In the genomic region with DNA sequence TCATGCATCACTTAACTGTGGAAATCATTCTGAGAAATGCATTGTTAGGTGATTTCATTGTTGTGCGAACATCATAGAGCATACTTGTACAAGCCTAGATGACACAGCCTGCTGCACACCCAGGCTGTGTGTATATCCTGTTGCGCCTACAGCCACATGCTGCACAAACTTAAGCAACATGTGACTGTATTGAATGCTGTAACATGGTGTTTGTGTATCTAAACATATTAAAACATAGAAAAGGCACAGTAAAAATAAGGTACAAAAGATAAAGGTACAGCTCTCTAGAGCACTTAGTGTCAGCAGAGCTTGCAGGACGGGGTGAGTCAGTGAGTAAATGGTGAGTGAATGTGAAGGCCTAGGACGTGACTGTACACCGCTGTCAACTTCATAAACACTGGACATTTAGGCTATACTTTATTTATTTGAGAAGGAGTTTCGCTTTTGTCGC, we compare ENCODE assay signal across 9 cellular contexts. TPM values are rescaled to one million over a fixed set of nuclear protein-coding genes. Genes with fewer than 3 reads are reported as not detected.
DNase-seq lines count a peak whose midpoint lies in the region; ATAC-seq, FAIRE-seq and TF ChIP-seq lines count a peak whose summit lies in the region.
"Had no signal": no experiment of that assay in that cellular context is flagged by ENCODE, and none has a peak within 500 bp of the region (broad histone marks: within the 10 kb centered on the region; RNA-seq: fewer than 3 reads in every experiment).

No MANE protein-coding gene starts in this region.

- DNase-seq in CD14-positive monocyte (ENCODE audit: low spot score) (no peak), IMR-90 (peak; percentile 92), GM12878 (ENCODE audit: low read depth, low spot score) (no peak), mesothelial cell of epicardium (ENCODE audit: low spot score in 2 of 2, unreplicated experiment in 2 of 2) (no peak), NCI-H2196 treated with DMSO at 0.1 percent for 48 hours (lab: John Stamatoyannopoulos, UW; ENCODE audit: unreplicated experiment) (no peak), DMS53 (lab: John Stamatoyannopoulos, UW) (no peak)

- no peak overlapping the region for H2BK120ac ChIP-seq in IMR-90 (ENCODE audit: low read depth, low read length)

- peaks cover 37% of the 10 kb centered on the region for H3K4me1 Mint-ChIP-seq in CD14-positive monocyte
- H3K4me1 Mint-ChIP-seq in mesothelial cell of epicardium = peaks cover 64% of the 10 kb centered on the region

- no peak overlapping the region; the same call in 1 of the 2 replicates for H3K14ac ChIP-seq in IMR-90 (replicated peaks; ENCODE audit: low read depth, low read length)

- H3K9ac ChIP-seq in IMR-90 (ENCODE audit: low read depth, low read length) = no peak overlapping the region
- H3K9ac ChIP-seq in GM12878 (ENCODE audit: control insufficient read depth, insufficient read depth, low read length) = no peak overlapping the region

- H3K9me1 ChIP-seq in IMR-90 (ENCODE audit: insufficient read depth, low read length) = peaks cover 32% of the 10 kb centered on the region

- H3K9me3 Mint-ChIP-seq in CD14-positive monocyte (no peaks in the 10 kb centered on the region), mesothelial cell of epicardium (no peaks in the 10 kb centered on the region)

- H3K4me1 ChIP-seq in IMR-90 (ENCODE audit: control insufficient read depth, insufficient read depth, low read length) (peaks cover 22% of the 10 kb centered on the region), GM12878 (ENCODE audit: control insufficient read depth, insufficient read depth, low read length) (peaks cover 34% of the 10 kb centered on the region)

- H2AK9ac ChIP-seq in IMR-90 (replicated peaks; ENCODE audit: low read depth, low read length, poor library complexity) = no peak overlapping the region

- SMC1A ChIA-PET in GM12878 (lab: Charles Lee; ENCODE audit: uncharacterized antibody, unreplicated experiment) = interaction anchor here (0.6 to 2.0 kb wide), 6 partner anchors 9 to 32 kb away, joined by 3 to 7 read pairs (median 4); no protein-coding TSS in a partner anchor

- H3K4me3 Mint-ChIP-seq in CD14-positive monocyte (no peak overlapping the region), mesothelial cell of epicardium (no peak overlapping the region)

- H2AFZ ChIP-seq in IMR-90 (replicated peaks; ENCODE audit: low read length, poor library complexity) (no peak overlapping the region), GM12878 (ENCODE audit: control insufficient read depth, low read depth, low read length) (no peak overlapping the region)

- no peak overlapping the region; the same call in 1 of the 2 replicates for H2AK5ac ChIP-seq in IMR-90 (ENCODE audit: low read depth, low read length)

- H3K27ac Mint-ChIP-seq in CD14-positive monocyte (peak overlapping the region in 4 of 7 donors; percentile 20 to 80 (median 54)), mesothelial cell of epicardium (peak overlapping the region; percentile 85)

- in situ Hi-C loops in IMR-90 (cut with MboI; ENCODE audit: low sequenced_read_pairs) (no loop called here), GM12878 (cut with MboI) (no loop called here)

- no peak overlapping the region for H2BK15ac ChIP-seq in IMR-90 (ENCODE audit: low read depth, low read length)

- H3K36me3 ChIP-seq in IMR-90 (ENCODE audit: control insufficient read depth, insufficient read depth, low read length) (no peaks in the 10 kb centered on the region), GM12878 (ENCODE audit: control insufficient read depth in 2 of 2, insufficient read depth in 2 of 2, low read length in 1 of 2) (no peaks in the 10 kb centered on the region)
- H3K36me3 ChIP-seq: tibial nerve had no signal

- no peaks in the 10 kb centered on the region for H3K27me3 Mint-ChIP-seq in CD14-positive monocyte (ENCODE audit: low read depth in 3 of 3)
- no peaks in the 10 kb centered on the region for H3K27me3 Mint-ChIP-seq in mesothelial cell of epicardium (ENCODE audit: low read depth)

- peaks cover 87% of the 10 kb centered on the region for H3K79me2 ChIP-seq in GM12878 (ENCODE audit: control insufficient read depth, insufficient read depth, low read length)

- TF ChIP-seq CTCF in CD14-positive monocyte (IDR thresholded peaks at IDR 0.05) (no peak), IMR-90 (conservative IDR thresholded peaks at IDR 0.05; ENCODE audit: low read depth, low read length) (no peak), GM12878 (IDR thresholded peaks at IDR 0.05 in 2 of 3, conservative IDR thresholded peaks at IDR 0.05 in 1 of 3; ENCODE audit: control insufficient read depth in 2 of 3, extremely low read depth in 1 of 3, insufficient read depth in 1 of 3, low read depth in 3 of 3, low read length in 3 of 3) (no peak), mesothelial cell of epicardium (IDR thresholded peaks at IDR 0.05; ENCODE audit: unreplicated experiment) (no peak)

- H4K20me1 ChIP-seq in IMR-90 (ENCODE audit: insufficient read depth, low read length) = peaks cover 96% of the 10 kb centered on the region
- H4K20me1 ChIP-seq in GM12878 (ENCODE audit: control insufficient read depth, insufficient read depth) = peaks cover 3% of the 10 kb centered on the region; the same call in 1 of the 2 replicates

- peaks cover 0 to 7% of the 10 kb centered on the region in 2 donors for H3K36me3 Mint-ChIP-seq in CD14-positive monocyte
- no peaks in the 10 kb centered on the region for H3K36me3 Mint-ChIP-seq in mesothelial cell of epicardium

- BruUV-seq in IMR-90 (replicated peaks; lab: Mats Ljungman, UMichigan) (no TSS peak), GM12878 (replicated peaks; lab: Mats Ljungman, UMichigan) (no TSS peak)

- POLR2A ChIA-PET in IMR-90 (lab: Charles Lee; ENCODE audit: unreplicated experiment) = no interaction called here
- POLR2A ChIA-PET in GM12878 (lab: Charles Lee) = interaction anchor here (0.6 to 1.0 kb wide), 2 partner anchors 17 to 152 kb away, joined by 3 to 6 read pairs; no protein-coding TSS in a partner anchor

- CTCF ChIA-PET in IMR-90 (lab: Yijun Ruan, JAX) = interaction anchor here (0.6 kb wide), 1 partner anchor 268 kb away, joined by 3 read pairs; no protein-coding TSS in a partner anchor
- CTCF ChIA-PET in GM12878 (lab: Yijun Ruan, JAX) = interaction anchor here (2.7 kb wide), 1 partner anchor 23 kb away, joined by 10 read pairs; no protein-coding TSS in a partner anchor

- dilution Hi-C loops in IMR-90 (cut with HindIII; ENCODE audit: low sequenced_read_pairs, unreplicated experiment) = no loop called here

- no peak for FAIRE-seq in GM12878 (lab: Jason Lieb, UNC)

- intact Hi-C loops in CD14-positive monocyte (cut with micrococcal nuclease) = no loop called here
- intact Hi-C loops in IMR-90 (cut with micrococcal nuclease) = loop anchor here (1.0 to 5.0 kb wide), 2 partner anchors 34 to 73 kb away; a partner anchor contains a TSS
- intact Hi-C loops in GM12878 (cut with micrococcal nuclease; ENCODE audit: unreplicated experiment) = no loop called here

- RAD21 ChIA-PET in GM12878 (lab: Charles Lee; ENCODE audit: unreplicated experiment) = interaction anchor here (1.2 to 2.1 kb wide), 3 partner anchors 12 to 36 kb away, joined by 3 to 5 read pairs (median 4); a partner anchor contains a TSS

- peak overlapping the region; percentile 75 for H2BK5ac ChIP-seq in IMR-90 (ENCODE audit: low read depth, low read length, poor library complexity, severe bottlenecking)

- no peak for TF ChIP-seq RAD21 in IMR-90 (IDR thresholded peaks at IDR 0.05; ENCODE audit: low read length)
- no peak for TF ChIP-seq RAD21 in GM12878 (IDR thresholded peaks at IDR 0.05; ENCODE audit: insufficient read depth, low read depth, low read length)

- peak overlapping the region in 1 of 2 experiments; percentile 12; a peak in 1 of 4 replicates for H4K8ac ChIP-seq in IMR-90 (ENCODE audit: low read depth in 2 of 2, low read length in 2 of 2)

- peak overlapping the region; percentile 39; the same call in 1 of the 2 replicates for H3K27ac ChIP-seq in IMR-90 (ENCODE audit: insufficient read depth, low read length)
- H3K27ac ChIP-seq in GM12878 (ENCODE audit: control insufficient read depth, insufficient read depth) = peak overlapping the region; percentile 68

- H3K56ac ChIP-seq in IMR-90 (ENCODE audit: extremely low read depth, insufficient read depth, low read length) = no peak overlapping the region

- H3K23ac ChIP-seq in IMR-90 (ENCODE audit: low read depth, low read length) = peak overlapping the region; percentile 50; the same call in 1 of the 2 replicates

- no peak overlapping the region for H2BK20ac ChIP-seq in IMR-90 (ENCODE audit: low read depth, low read length)

- peaks cover 14 to 84% of the 10 kb centered on the region in 2 experiments; a peak in 3 of 4 replicates for H3K79me1 ChIP-seq in IMR-90 (ENCODE audit: low read depth in 1 of 2, low read length in 2 of 2)

- H3K9me3 ChIP-seq in IMR-90 (ENCODE audit: control insufficient read depth, insufficient read depth, low read length) = no peaks in the 10 kb centered on the region
- H3K9me3 ChIP-seq in GM12878 (replicated peaks; ENCODE audit: control insufficient read depth, insufficient read depth, low read length) = no peaks in the 10 kb centered on the region
- H3K9me3 ChIP-seq: tibial nerve had no signal

- TF ChIP-seq EP300 in GM12878 (IDR thresholded peaks at IDR 0.05; ENCODE audit: borderline replicate concordance in 1 of 2, control insufficient read depth in 1 of 2, low read depth in 2 of 2, low read length in 2 of 2) = no peak

- ATAC-seq in IMR-90 (ENCODE audit: low read depth) (peak; percentile 88), GM12878 (peak; percentile 55), HG03025 (IDR thresholded peaks at IDR 0.05; ENCODE audit: low FRiP score, unreplicated experiment) (no peak), GM18870 (IDR thresholded peaks at IDR 0.05; ENCODE audit: unreplicated experiment) (no peak)

- no peak for TF ChIP-seq POLR2A in IMR-90 (IDR thresholded peaks at IDR 0.05; ENCODE audit: low read depth, low read length)
- TF ChIP-seq POLR2A in GM12878 (IDR thresholded peaks at IDR 0.05; ENCODE audit: low read depth, low read length) = no peak

- no peak overlapping the region for H3K18ac ChIP-seq in IMR-90 (ENCODE audit: low read depth, low read length)

- no peak overlapping the region for H3K4me3 ChIP-seq in IMR-90 (ENCODE audit: insufficient read depth, low read depth, low read length)
- 0 out of 2 replicates have a peak overlapping the region, but pooled peaks have one; percentile 2 for H3K4me3 ChIP-seq in GM12878
- H3K4me3 ChIP-seq: tibial nerve had no signal

- H3K4ac ChIP-seq in IMR-90 (ENCODE audit: low read depth, low read length) = no peak overlapping the region

- no peaks in the 10 kb centered on the region for H3K27me3 ChIP-seq in IMR-90 (ENCODE audit: control insufficient read depth, insufficient read depth, low read length)
- H3K27me3 ChIP-seq in GM12878 (replicated peaks in 1 of 2; ENCODE audit: control insufficient read depth in 2 of 2, insufficient read depth in 2 of 2, low read length in 1 of 2) = no peaks in the 10 kb centered on the region
- H3K27me3 ChIP-seq: tibial nerve had no signal

- no peak overlapping the region for H4K5ac ChIP-seq in IMR-90 (ENCODE audit: low read depth, low read length)

- no peak overlapping the region for H4K91ac ChIP-seq in IMR-90 (ENCODE audit: insufficient read depth, low read depth, low read length)

- H3K4me2 ChIP-seq in IMR-90 (ENCODE audit: low read depth, low read length) = peak overlapping the region; percentile 54
- peak overlapping the region; percentile 85 for H3K4me2 ChIP-seq in GM12878 (ENCODE audit: control insufficient read depth, insufficient read depth)

- no CpG with 5 or more reads among the region's 7 CpGs for WGBS in IMR-90 (ENCODE audit: extremely low coverage in 2 of 2, insufficient read length in 1 of 2), 2 experiments
- 61% methylated on average over 7 of the region's 7 CpGs for WGBS in GM12878 (ENCODE audit: insufficient coverage, insufficient replicate concordance, low lambda C conversion rate, missing lambda C conversion rate)

RNA-seq across cellular contexts. Expression of a gene that starts 11.9 kb away (rescaled TPM):
- polyA plus RNA-seq in CD14-positive monocyte = 1 to 10 TPM; 3.5 to 4.7 TPM
- total RNA-seq in IMR-90 (2012; rRNA removed) = 12.5 and 16.1 TPM in 2 replicates
- polyA plus RNA-seq in IMR-90 (2012; rRNA removed) = 20.0 and 23.9 TPM in 2 replicates
- polyA plus RNA-seq in IMR-90 (2012; cell fraction: cytosol; rRNA removed) = 9.7 and 19.5 TPM in 2 replicates
- polyA plus RNA-seq in IMR-90 (2012; cell fraction: nucleus; rRNA removed; ENCODE audit: low replicate concordance) = 27.6 and 27.9 TPM in 2 replicates
- 85.5 and 97.1 TPM in 2 replicates for total RNA-seq in GM12878 (2013; cell fraction: nucleolus; rRNA removed)
- 32.2 and 35.9 TPM in 2 replicates for total RNA-seq in GM12878 (2014; rRNA removed)
- total RNA-seq in GM12878 (2014; rRNA removed; fragmentation: Illumina TruSeq; extraction: Trizol) = 32.3 and 32.9 TPM in 2 replicates
- total RNA-seq in GM12878 (2021) = 56.8 and 58.3 TPM in 2 replicates
- polyA plus RNA-seq in GM12878 (2011; ENCODE audit: low read depth) = 10.7 TPM
- 26.8 and 36.6 TPM in 2 replicates for polyA plus RNA-seq in GM12878 (2011; rRNA removed)
- 26.3 and 29.4 TPM in 2 replicates for polyA plus RNA-seq in GM12878 (2011; cell fraction: cytosol; rRNA removed)
- polyA plus RNA-seq in GM12878 (2011; cell fraction: nucleus; rRNA removed) = 32.3 and 46.0 TPM in 2 replicates
- polyA plus RNA-seq in GM12878 (2012) = 20.2 and 24.0 TPM in 2 replicates
- 23.0 and 39.7 TPM in 2 replicates for polyA plus RNA-seq in GM12878 (2014; fragmentation: Illumina TruSeq; extraction: Trizol)
- polyA plus RNA-seq in GM12878 (2014; fragmentation: Nextera tagmentation; extraction: Ambion mirVana) = 1 to 10 TPM; 2.4 to 3.8 TPM
- 38.3 and 42.3 TPM in 2 replicates for polyA plus RNA-seq in GM12878 (2014; rRNA removed)
- 1 to 10 TPM; 2.7 to 5.6 TPM for polyA plus RNA-seq in GM12878 (2016; fragmentation: Nextera tagmentation; extraction: Ambion mirVana)
- 27.4 and 46.1 TPM in 2 replicates for polyA minus RNA-seq in GM12878 (2011; rRNA and poly(A)+ RNA removed)
- polyA minus RNA-seq in GM12878 (2011; cell fraction: cytosol; rRNA and poly(A)+ RNA removed) = 31.4 and 38.8 TPM in 2 replicates
- polyA minus RNA-seq in GM12878 (2011; cell fraction: nucleus; rRNA and poly(A)+ RNA removed) = 23.0 and 45.1 TPM in 2 replicates
- 88.3 to 92.0 TPM (median 91.7 TPM) in 3 replicates for total RNA-seq in mesothelial cell of epicardium

Comparison
In these comparisons a context has a peak if more than half of its experiments do, and no peak if none do; other contexts are left out.
1. ATAC-seq: peak in IMR-90 (single experiment) and GM12878 (single experiment); none in HG03025 (single experiment) and GM18870 (single experiment).